Comparison of ENCODE assay signal across 8 cellular contexts in genomic region chr15:74901612-74902063, GRCh38. TPM values are rescaled to one million over a fixed set of nuclear protein-coding genes. Genes with fewer than 3 reads are reported as not detected.
DNase-seq lines count a peak whose midpoint lies in the region; ATAC-seq, FAIRE-seq and TF ChIP-seq lines count a peak whose summit lies in the region.

No MANE protein-coding gene starts in this region.

- TF ChIP-seq POLR2A in GM12892 (IDR thresholded peaks at IDR 0.05; ENCODE audit: low read depth, low read length) = no peak
- TF ChIP-seq POLR2A in endothelial cell of umbilical vein (IDR thresholded peaks at IDR 0.05; ENCODE audit: low read depth, low read length) = peak; percentile 29

- no peaks in the 10 kb centered on the region for H3K9me3 ChIP-seq in endothelial cell of umbilical vein (replicated peaks; ENCODE audit: control insufficient read depth, insufficient read depth, low read length)
- H3K9me3 ChIP-seq in naive thymus-derived CD4-positive, alpha-beta T cell (ENCODE audit: control insufficient read depth in 2 of 3, low read length in 3 of 3) = no peaks in the 10 kb centered on the region

- intact Hi-C loops in endothelial cell of umbilical vein (cut with micrococcal nuclease) = loop anchor here (1.0 kb wide), 4 partner anchors 28 to 130 kb away; partner anchors contain the start of genes SCAMP2 and ULK3
- intact Hi-C loops in naive thymus-derived CD4-positive, alpha-beta T cell (cut with micrococcal nuclease) = loop anchor here (1.0 kb wide), 7 partner anchors 8 to 266 kb away; partner anchors contain the start of genes MPI (in 1 of the 2), SCAMP2 (in 1 of the 2) and ULK3 (in 1 of the 2)

- H3K27ac ChIP-seq in endothelial cell of umbilical vein (ENCODE audit: insufficient read depth, low read depth, low read length) = no peak overlapping the region
- H3K27ac ChIP-seq in naive thymus-derived CD4-positive, alpha-beta T cell (ENCODE audit: low read depth, low read length) = peak overlapping the region; percentile 2
- H3K27ac ChIP-seq in substantia nigra (ENCODE audit: low read depth, low read length, poor library complexity, severe bottlenecking) = no peak overlapping the region

- peak; percentile 81 for ATAC-seq in naive thymus-derived CD4-positive, alpha-beta T cell
- no peak for ATAC-seq in HG03025 (IDR thresholded peaks at IDR 0.05; ENCODE audit: low FRiP score, unreplicated experiment)

- no peak overlapping the region for H3K4me3 Mint-ChIP-seq in activated CD4-positive, alpha-beta memory T cell treated with anti-CD3 and anti-CD28 coated beads, Interleukin-2, amount 10 ng/mL, durations not matched to agents 7 days and 5 days
- peak overlapping the region in 3 of 10 donors; percentile 14 to 17 (median 16) for H3K4me3 Mint-ChIP-seq in naive thymus-derived CD4-positive, alpha-beta T cell

- dilution Hi-C loops in endothelial cell of umbilical vein (cut with MboI; ENCODE audit: extremely low pct_ligation_motif_present, low sequenced_read_pairs) = no loop called here

- H3K27ac Mint-ChIP-seq in activated CD4-positive, alpha-beta memory T cell treated with anti-CD3 and anti-CD28 coated beads, Interleukin-2, amount 10 ng/mL, durations not matched to agents 7 days and 5 days = no peak overlapping the region
- peak overlapping the region; percentile 5 to 86 (median 61) for H3K27ac Mint-ChIP-seq in naive thymus-derived CD4-positive, alpha-beta T cell

- H3K9me1 ChIP-seq in endothelial cell of umbilical vein (replicated peaks; ENCODE audit: control insufficient read depth, extremely low read depth, insufficient read depth, low read length) = no peaks in the 10 kb centered on the region

- peaks cover 57% of the 10 kb centered on the region for H3K4me1 Mint-ChIP-seq in activated CD4-positive, alpha-beta memory T cell treated with anti-CD3 and anti-CD28 coated beads, Interleukin-2, amount 10 ng/mL, durations not matched to agents 7 days and 5 days
- peaks cover 31 to 53% (median 44%) of the 10 kb centered on the region in 7 donors for H3K4me1 Mint-ChIP-seq in naive thymus-derived CD4-positive, alpha-beta T cell

- H3K4me2 ChIP-seq in endothelial cell of umbilical vein (ENCODE audit: insufficient read depth, low read length) = no peak overlapping the region

- FAIRE-seq in GM12892 (lab: Jason Lieb, UNC) = no peak
- FAIRE-seq in endothelial cell of umbilical vein (lab: Jason Lieb, UNC) = peak; percentile 70

- peaks cover 4% of the 10 kb centered on the region for H3K4me1 ChIP-seq in endothelial cell of umbilical vein (ENCODE audit: control insufficient read depth, extremely low read depth, insufficient read depth, low read length)
- H3K4me1 ChIP-seq in naive thymus-derived CD4-positive, alpha-beta T cell (ENCODE audit: control insufficient read depth in 2 of 2, insufficient read depth in 2 of 2, low read length in 2 of 2) = peaks cover 15 to 16% of the 10 kb centered on the region in 2 donors

- H2AFZ ChIP-seq in endothelial cell of umbilical vein (ENCODE audit: low read depth, low read length) = no peak overlapping the region

- no peaks in the 10 kb centered on the region for H3K27me3 ChIP-seq in endothelial cell of umbilical vein (ENCODE audit: control insufficient read depth in 2 of 2, insufficient read depth in 2 of 2, low read length in 2 of 2)
- H3K27me3 ChIP-seq in naive thymus-derived CD4-positive, alpha-beta T cell (ENCODE audit: control insufficient read depth in 2 of 2, insufficient read depth in 2 of 2, low read length in 2 of 2) = no peaks in the 10 kb centered on the region

- H3K27me3 Mint-ChIP-seq in activated CD4-positive, alpha-beta memory T cell treated with anti-CD3 and anti-CD28 coated beads, Interleukin-2, amount 10 ng/mL, durations not matched to agents 7 days and 5 days = no peaks in the 10 kb centered on the region
- no peaks in the 10 kb centered on the region for H3K27me3 Mint-ChIP-seq in naive thymus-derived CD4-positive, alpha-beta T cell

- CTCF ChIA-PET in activated CD4-positive, alpha-beta memory T cell treated with anti-CD3 and anti-CD28 coated beads, Interleukin-2, amount 10 ng/mL, durations not matched to agents 7 days and 5 days (lab: Charles Lee) = interaction anchor here (0.5 to 7.7 kb wide), 56 partner anchors 9 to 439 kb away, joined by 3 to 111 read pairs (median 4); partner anchors contain the start of genes COX5A, CSK, EDC3 and MPI
- CTCF ChIA-PET in endothelial cell of umbilical vein (lab: Charles Lee) = interaction anchor here (0.5 to 3.1 kb wide), 57 partner anchors 9 to 361 kb away, joined by 3 to 74 read pairs (median 6); partner anchors contain the start of genes ARID3B, COX5A, CPLX3 and CSK
- CTCF ChIA-PET in naive thymus-derived CD4-positive, alpha-beta T cell (lab: Charles Lee) = interaction anchor here (0.5 to 4.4 kb wide), 33 partner anchors 8 to 271 kb away, joined by 3 to 30 read pairs (median 4); partner anchors contain the start of genes MPI and SCAMP2

- H3K36me3 ChIP-seq in endothelial cell of umbilical vein (ENCODE audit: control insufficient read depth in 2 of 2, extremely low read depth in 1 of 2, insufficient read depth in 2 of 2, low read length in 2 of 2) = peaks cover 22 to 23% of the 10 kb centered on the region in 2 experiments
- peaks cover 0 to 66% (median 0%) of the 10 kb centered on the region in 3 experiments for H3K36me3 ChIP-seq in naive thymus-derived CD4-positive, alpha-beta T cell (ENCODE audit: control insufficient read depth in 2 of 3, insufficient read depth in 3 of 3, low read length in 3 of 3)

- H3K36me3 Mint-ChIP-seq in activated CD4-positive, alpha-beta memory T cell treated with anti-CD3 and anti-CD28 coated beads, Interleukin-2, amount 10 ng/mL, durations not matched to agents 7 days and 5 days (ENCODE audit: low read depth) = peaks cover 80% of the 10 kb centered on the region
- peaks cover 5 to 19% (median 9%) of the 10 kb centered on the region in 5 donors for H3K36me3 Mint-ChIP-seq in naive thymus-derived CD4-positive, alpha-beta T cell

- no peaks in the 10 kb centered on the region for H3K9me3 Mint-ChIP-seq in activated CD4-positive, alpha-beta memory T cell treated with anti-CD3 and anti-CD28 coated beads, Interleukin-2, amount 10 ng/mL, durations not matched to agents 7 days and 5 days
- H3K9me3 Mint-ChIP-seq in naive thymus-derived CD4-positive, alpha-beta T cell = no peaks in the 10 kb centered on the region

- in situ Hi-C loops in ACHN (cut with HindIII; ENCODE audit: low pct_ligation_motif_present, low pct_unique_long_range_greater_than_20kb, low sequenced_read_pairs) = no loop called here

- POLR2A ChIA-PET in activated CD4-positive, alpha-beta memory T cell treated with anti-CD3 and anti-CD28 coated beads, Interleukin-2, amount 10 ng/mL, durations not matched to agents 7 days and 5 days (lab: Charles Lee) = interaction anchor here (0.6 to 9.1 kb wide), 21 partner anchors 9 to 257 kb away, joined by 3 to 121 read pairs (median 5); partner anchors contain the start of genes COX5A, MPI and SCAMP2
- POLR2A ChIA-PET in endothelial cell of umbilical vein (lab: Charles Lee) = no interaction called here
- POLR2A ChIA-PET in naive thymus-derived CD4-positive, alpha-beta T cell (lab: Charles Lee) = interaction anchor here (0.8 to 6.7 kb wide), 18 partner anchors 8 to 132 kb away, joined by 3 to 45 read pairs (median 4); partner anchors contain the start of genes COX5A, CSK, MPI and ULK3

- peak; percentile 74 to 90 for TF ChIP-seq CTCF in endothelial cell of umbilical vein (IDR thresholded peaks at IDR 0.05; ENCODE audit: extremely low read depth in 1 of 2, insufficient read depth in 1 of 2, low read depth in 1 of 2, low read length in 2 of 2)

- DNase-seq in ACHN (peak; percentile 46), GM12892 (ENCODE audit: insufficient read length) (peak; percentile 54), NCI-H82 (lab: John Stamatoyannopoulos, UW) (peak; percentile 72), endothelial cell of umbilical vein (ENCODE audit: low read depth, low spot score) (peak; percentile 69), substantia nigra (lab: John Stamatoyannopoulos, UW) (peak in 25 of 49 donors; percentile 3 to 49 (median 24))
- DNase-seq in activated CD4-positive, alpha-beta memory T cell treated with anti-CD3 and anti-CD28 coated beads, Interleukin-2, amount 10 ng/mL, durations not matched to agents 7 days and 5 days = peak; percentile 74
- peak; percentile 39 to 72 (median 63) for DNase-seq in naive thymus-derived CD4-positive, alpha-beta T cell

- BruUV-seq in endothelial cell of umbilical vein (replicated peaks; lab: Mats Ljungman, UMichigan) = no TSS peak

- H3K9ac ChIP-seq in endothelial cell of umbilical vein (replicated peaks; ENCODE audit: extremely low read depth, insufficient read depth, low read length) = no peak overlapping the region

- H3K79me2 ChIP-seq in endothelial cell of umbilical vein (ENCODE audit: control insufficient read depth, insufficient read depth, low read length) = peaks cover 15% of the 10 kb centered on the region

- H3K4me3 ChIP-seq in endothelial cell of umbilical vein (replicated peaks in 1 of 3; ENCODE audit: insufficient read depth in 1 of 3, low read depth in 1 of 3, low read length in 3 of 3) = no peak overlapping the region
- no peak overlapping the region for H3K4me3 ChIP-seq in naive thymus-derived CD4-positive, alpha-beta T cell (ENCODE audit: low read length)

- no peaks in the 10 kb centered on the region for H4K20me1 ChIP-seq in endothelial cell of umbilical vein (replicated peaks; ENCODE audit: control insufficient read depth, extremely low read depth, insufficient read depth, low read length)

RNA-seq across cellular contexts. Expression of gene FAM219B, which starts 5.0 kb away (rescaled TPM):
- 29.8 TPM for polyA plus RNA-seq in GM12892 (2012; ENCODE audit: missing spikeins)
- total RNA-seq in activated CD4-positive, alpha-beta memory T cell treated with anti-CD3 and anti-CD28 coated beads, Interleukin-2, amount 10 ng/mL, durations not matched to agents 7 days and 5 days = 100 to 1,000 TPM; 103 to 116 TPM
- 57.0 and 73.0 TPM in 2 replicates for total RNA-seq in endothelial cell of umbilical vein
- 55.1 and 57.7 TPM in 2 replicates for polyA plus RNA-seq in endothelial cell of umbilical vein
- polyA plus RNA-seq in endothelial cell of umbilical vein (2011; cell fraction: cytosol; rRNA removed) = 35.9 and 53.0 TPM in 2 replicates
- 219 and 225 TPM in 2 replicates for polyA plus RNA-seq in endothelial cell of umbilical vein (2011; cell fraction: nucleus; rRNA removed)
- 28.2 and 31.1 TPM in 2 replicates for polyA plus RNA-seq in endothelial cell of umbilical vein (2012)
- 45.1 and 46.9 TPM in 2 replicates for polyA minus RNA-seq in endothelial cell of umbilical vein
- polyA minus RNA-seq in endothelial cell of umbilical vein (2011; cell fraction: cytosol; rRNA and poly(A)+ RNA removed) = 18.2 TPM
- polyA minus RNA-seq in endothelial cell of umbilical vein (2011; cell fraction: nucleus; rRNA and poly(A)+ RNA removed) = 26.2 and 37.4 TPM in 2 replicates
- total RNA-seq in naive thymus-derived CD4-positive, alpha-beta T cell = 100 to 1,000 TPM in 2 of 5 experiments, 10 to 100 TPM in 3; 40.5 to 111 (median 99.6) TPM
- polyA plus RNA-seq in naive thymus-derived CD4-positive, alpha-beta T cell = 10 to 100 TPM; 20.2 to 27.7 TPM

RNA-seq across cellular contexts. Expression of gene MPI, which starts 11.8 kb away (rescaled TPM):
- 73.3 TPM for polyA plus RNA-seq in GM12892 (2012; ENCODE audit: missing spikeins)
- 10 to 100 TPM; 82.8 to 92.9 TPM for total RNA-seq in activated CD4-positive, alpha-beta memory T cell treated with anti-CD3 and anti-CD28 coated beads, Interleukin-2, amount 10 ng/mL, durations not matched to agents 7 days and 5 days
- 27.7 and 36.3 TPM in 2 replicates for total RNA-seq in endothelial cell of umbilical vein
- polyA plus RNA-seq in endothelial cell of umbilical vein = 62.6 and 69.3 TPM in 2 replicates
- polyA plus RNA-seq in endothelial cell of umbilical vein (2011; cell fraction: cytosol; rRNA removed) = 58.5 and 62.7 TPM in 2 replicates
- 53.3 and 58.5 TPM in 2 replicates for polyA plus RNA-seq in endothelial cell of umbilical vein (2011; cell fraction: nucleus; rRNA removed)
- polyA plus RNA-seq in endothelial cell of umbilical vein (2012) = 26.3 and 37.7 TPM in 2 replicates
- 66.3 and 85.1 TPM in 2 replicates for polyA minus RNA-seq in endothelial cell of umbilical vein
- 33.4 TPM for polyA minus RNA-seq in endothelial cell of umbilical vein (2011; cell fraction: cytosol; rRNA and poly(A)+ RNA removed)
- polyA minus RNA-seq in endothelial cell of umbilical vein (2011; cell fraction: nucleus; rRNA and poly(A)+ RNA removed) = 17.0 and 28.6 TPM in 2 replicates
- 10 to 100 TPM; 34.0 to 97.8 (median 80.6) TPM for total RNA-seq in naive thymus-derived CD4-positive, alpha-beta T cell
- polyA plus RNA-seq in naive thymus-derived CD4-positive, alpha-beta T cell = 10 to 100 TPM; 92.5 to 98.3 TPM

RNA-seq across cellular contexts. Expression of gene SCAMP2, which starts 28.5 kb away (rescaled TPM):
- polyA plus RNA-seq in GM12892 (2012; ENCODE audit: missing spikeins) = 52.0 TPM
- total RNA-seq in activated CD4-positive, alpha-beta memory T cell treated with anti-CD3 and anti-CD28 coated beads, Interleukin-2, amount 10 ng/mL, durations not matched to agents 7 days and 5 days = 100 to 1,000 TPM; 144 to 156 TPM
- total RNA-seq in endothelial cell of umbilical vein = 61.1 and 67.3 TPM in 2 replicates
- polyA plus RNA-seq in endothelial cell of umbilical vein = 250 and 256 TPM in 2 replicates
- 96.9 and 121 TPM in 2 replicates for polyA plus RNA-seq in endothelial cell of umbilical vein (2011; cell fraction: cytosol; rRNA removed)
- polyA plus RNA-seq in endothelial cell of umbilical vein (2011; cell fraction: nucleus; rRNA removed) = 58.8 and 69.7 TPM in 2 replicates
- 54.9 and 58.8 TPM in 2 replicates for polyA plus RNA-seq in endothelial cell of umbilical vein (2012)
- 202 and 208 TPM in 2 replicates for polyA minus RNA-seq in endothelial cell of umbilical vein
- polyA minus RNA-seq in endothelial cell of umbilical vein (2011; cell fraction: cytosol; rRNA and poly(A)+ RNA removed) = 40.0 TPM
- 27.5 and 31.8 TPM in 2 replicates for polyA minus RNA-seq in endothelial cell of umbilical vein (2011; cell fraction: nucleus; rRNA and poly(A)+ RNA removed)
- 100 to 1,000 TPM in 3 of 5 experiments, 10 to 100 TPM in 2; 78.9 to 130 (median 116) TPM for total RNA-seq in naive thymus-derived CD4-positive, alpha-beta T cell
- 100 to 1,000 TPM; 131 to 141 TPM for polyA plus RNA-seq in naive thymus-derived CD4-positive, alpha-beta T cell

RNA-seq across cellular contexts. Expression of gene COX5A, which starts 36.2 kb away (rescaled TPM):
- polyA plus RNA-seq in GM12892 (2012; ENCODE audit: missing spikeins) = 404 TPM
- total RNA-seq in activated CD4-positive, alpha-beta memory T cell treated with anti-CD3 and anti-CD28 coated beads, Interleukin-2, amount 10 ng/mL, durations not matched to agents 7 days and 5 days = 100 to 1,000 TPM; 273 to 274 TPM
- total RNA-seq in endothelial cell of umbilical vein = 220 and 232 TPM in 2 replicates
- 102 and 134 TPM in 2 replicates for polyA plus RNA-seq in endothelial cell of umbilical vein
- polyA plus RNA-seq in endothelial cell of umbilical vein (2011; cell fraction: cytosol; rRNA removed) = 233 TPM in 2 replicates
- polyA plus RNA-seq in endothelial cell of umbilical vein (2011; cell fraction: nucleus; rRNA removed) = 90.1 and 97.6 TPM in 2 replicates
- polyA plus RNA-seq in endothelial cell of umbilical vein (2012) = 289 and 323 TPM in 2 replicates
- polyA minus RNA-seq in endothelial cell of umbilical vein = 31.6 and 42.9 TPM in 2 replicates
- 293 TPM for polyA minus RNA-seq in endothelial cell of umbilical vein (2011; cell fraction: cytosol; rRNA and poly(A)+ RNA removed)
- 10.9 and 20.1 TPM in 2 replicates for polyA minus RNA-seq in endothelial cell of umbilical vein (2011; cell fraction: nucleus; rRNA and poly(A)+ RNA removed)
- 100 to 1,000 TPM in 1 of 5 experiments, 10 to 100 TPM in 4; 44.4 to 210 (median 59.2) TPM for total RNA-seq in naive thymus-derived CD4-positive, alpha-beta T cell
- 100 to 1,000 TPM; 239 to 242 TPM for polyA plus RNA-seq in naive thymus-derived CD4-positive, alpha-beta T cell

RNA-seq across cellular contexts. Expression of gene RPP25, which starts 54.9 kb away (rescaled TPM):
- polyA plus RNA-seq in GM12892 (2012; ENCODE audit: missing spikeins) = 1.3 TPM
- 1 to 10 TPM; 5.0 to 5.1 TPM for total RNA-seq in activated CD4-positive, alpha-beta memory T cell treated with anti-CD3 and anti-CD28 coated beads, Interleukin-2, amount 10 ng/mL, durations not matched to agents 7 days and 5 days
- 13.7 and 13.8 TPM in 2 replicates for total RNA-seq in endothelial cell of umbilical vein
- 10.1 and 13.1 TPM in 2 replicates for polyA plus RNA-seq in endothelial cell of umbilical vein
- 7.0 and 7.8 TPM in 2 replicates for polyA plus RNA-seq in endothelial cell of umbilical vein (2011; cell fraction: cytosol; rRNA removed)
- polyA plus RNA-seq in endothelial cell of umbilical vein (2011; cell fraction: nucleus; rRNA removed) = 3.2 and 3.3 TPM in 2 replicates
- 10.1 and 12.0 TPM in 2 replicates for polyA plus RNA-seq in endothelial cell of umbilical vein (2012)
- 4.2 and 5.3 TPM in 2 replicates for polyA minus RNA-seq in endothelial cell of umbilical vein
- 30.5 TPM for polyA minus RNA-seq in endothelial cell of umbilical vein (2011; cell fraction: cytosol; rRNA and poly(A)+ RNA removed)
- 2.4 and 2.7 TPM in 2 replicates for polyA minus RNA-seq in endothelial cell of umbilical vein (2011; cell fraction: nucleus; rRNA and poly(A)+ RNA removed)
- total RNA-seq in naive thymus-derived CD4-positive, alpha-beta T cell = 1 to 10 TPM in 4 of 5 experiments, under 1 TPM in 1; 0.95 to 5.8 (median 3.3) TPM
- polyA plus RNA-seq in naive thymus-derived CD4-positive, alpha-beta T cell = 1 to 10 TPM; 4.0 to 5.5 TPM

Comparison
In these comparisons a context has a peak if more than half of its experiments do, and no peak if none do; other contexts are left out.
1. DNase-seq: peak in every context shown above with its lines; median percentile 74 in activated CD4-positive, alpha-beta memory T cell treated with anti-CD3 and anti-CD28 coated beads, Interleukin-2, amount 10 ng/mL, durations not matched to agents 7 days and 5 days; 72 in NCI-H82; 69 in endothelial cell of umbilical vein; 63 in naive thymus-derived CD4-positive, alpha-beta T cell; 54 in GM12892; 46 in ACHN; 24 in substantia nigra.